1 cellular context compared by ENCODE assay signal in the genomic region with DNA sequence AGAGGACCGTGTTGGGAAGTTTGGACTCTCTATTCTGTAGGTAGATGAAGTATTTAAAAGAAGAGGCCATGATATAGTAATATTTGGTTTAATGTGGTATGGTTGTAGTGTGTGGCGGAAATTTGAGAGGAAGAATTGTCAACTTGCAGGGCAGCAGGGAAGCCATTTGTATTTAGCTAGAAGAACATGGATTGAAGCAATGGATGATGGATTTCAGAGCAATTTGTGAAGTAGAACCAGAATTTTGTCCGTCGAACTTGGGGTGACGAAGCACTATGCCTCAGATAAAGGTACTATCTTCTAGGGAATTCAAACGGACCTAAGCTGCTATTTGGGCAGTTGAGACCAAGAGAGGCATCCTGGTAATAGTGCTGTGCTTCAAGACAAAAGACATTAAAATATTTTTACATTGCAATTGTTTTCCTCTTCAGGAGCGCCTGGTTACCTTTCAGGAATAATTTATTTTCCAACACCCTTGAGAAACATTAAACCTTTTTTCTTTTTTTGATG.
TF ChIP-seq lines count a peak whose summit lies in the region.

No MANE protein-coding gene starts in this region.

TF ChIP-seq in HepG2, 621 proteins besides CTCF, POLR2A, EP300 and RAD21:
- TF ChIP-seq ZBTB1 (CRISPR knock-in tag; IDR thresholded peaks at IDR 0.05; ENCODE audit: borderline replicate concordance) (no peak), ZNF660 (CRISPR knock-in tag; IDR thresholded peaks at IDR 0.05; ENCODE audit: borderline replicate concordance, low read depth) (no peak), CCAR2 (optimal IDR thresholded peaks at IDR 0.05; ENCODE audit: low read depth, low read length) (no peak), TP53 (CRISPR knock-in tag; conservative IDR thresholded peaks at IDR 0.05) (0 out of 2 replicates have a peak, but pooled peaks have one; percentile 30), JUNB (CRISPR knock-in tag; IDR thresholded peaks at IDR 0.05; ENCODE audit: borderline replicate concordance) (no peak), GTF3A (CRISPR knock-in tag; conservative IDR thresholded peaks at IDR 0.05) (0 out of 2 replicates have a peak, but pooled peaks have one; percentile 52), ZFP62 (CRISPR knock-in tag; IDR thresholded peaks at IDR 0.05) (no peak), CC2D1A (CRISPR knock-in tag; IDR thresholded peaks at IDR 0.05) (no peak), RARG (CRISPR knock-in tag; IDR thresholded peaks at IDR 0.05; ENCODE audit: low read depth) (no peak), EHMT2 (IDR thresholded peaks at IDR 0.05; ENCODE audit: borderline replicate concordance, low read depth, low read length) (peak; percentile 92; the same call in 1 of the 2 replicates), ZNF782 (CRISPR knock-in tag; IDR thresholded peaks at IDR 0.05; ENCODE audit: borderline replicate concordance) (no peak), ZBTB44 (CRISPR knock-in tag; IDR thresholded peaks at IDR 0.05) (no peak), RBM39 (IDR thresholded peaks at IDR 0.05; ENCODE audit: low read depth, low read length, poor library complexity, severe bottlenecking) (no peak), GATA4 (IDR thresholded peaks at IDR 0.05; ENCODE audit: borderline replicate concordance, low read depth) (no peak), KLF16 (CRISPR knock-in tag; IDR thresholded peaks at IDR 0.05) (no peak), KLF11 (CRISPR knock-in tag; IDR thresholded peaks at IDR 0.05) (no peak), JDP2 (CRISPR knock-in tag; IDR thresholded peaks at IDR 0.05; ENCODE audit: borderline replicate concordance) (no peak), HOXD1 (CRISPR knock-in tag; IDR thresholded peaks at IDR 0.05) (0 out of 2 replicates have a peak, but pooled peaks have one; percentile 8), TGIF2 (CRISPR knock-in tag; IDR thresholded peaks at IDR 0.05) (no peak), ZFP90 (CRISPR knock-in tag; IDR thresholded peaks at IDR 0.05; ENCODE audit: borderline replicate concordance) (0 out of 2 replicates have a peak, but pooled peaks have one; percentile 3), ZMAT3 (CRISPR knock-in tag; conservative IDR thresholded peaks at IDR 0.05) (no peak), ZNF616 (CRISPR knock-in tag; IDR thresholded peaks at IDR 0.05; ENCODE audit: low read depth) (no peak), ZNF280B (CRISPR knock-in tag; IDR thresholded peaks at IDR 0.05; ENCODE audit: borderline replicate concordance) (no peak)
- TF ChIP-seq, protein P1, sequence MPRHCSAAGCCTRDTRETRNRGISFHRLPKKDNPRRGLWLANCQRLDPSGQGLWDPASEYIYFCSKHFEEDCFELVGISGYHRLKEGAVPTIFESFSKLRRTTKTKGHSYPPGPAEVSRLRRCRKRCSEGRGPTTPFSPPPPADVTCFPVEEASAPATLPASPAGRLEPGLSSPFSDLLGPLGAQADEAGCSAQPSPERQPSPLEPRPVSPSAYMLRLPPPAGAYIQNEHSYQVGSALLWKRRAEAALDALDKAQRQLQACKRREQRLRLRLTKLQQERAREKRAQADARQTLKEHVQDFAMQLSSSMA (CRISPR knock-in tag; IDR thresholded peaks at IDR 0.05), result no peak
- TF ChIP-seq, protein P2, sequence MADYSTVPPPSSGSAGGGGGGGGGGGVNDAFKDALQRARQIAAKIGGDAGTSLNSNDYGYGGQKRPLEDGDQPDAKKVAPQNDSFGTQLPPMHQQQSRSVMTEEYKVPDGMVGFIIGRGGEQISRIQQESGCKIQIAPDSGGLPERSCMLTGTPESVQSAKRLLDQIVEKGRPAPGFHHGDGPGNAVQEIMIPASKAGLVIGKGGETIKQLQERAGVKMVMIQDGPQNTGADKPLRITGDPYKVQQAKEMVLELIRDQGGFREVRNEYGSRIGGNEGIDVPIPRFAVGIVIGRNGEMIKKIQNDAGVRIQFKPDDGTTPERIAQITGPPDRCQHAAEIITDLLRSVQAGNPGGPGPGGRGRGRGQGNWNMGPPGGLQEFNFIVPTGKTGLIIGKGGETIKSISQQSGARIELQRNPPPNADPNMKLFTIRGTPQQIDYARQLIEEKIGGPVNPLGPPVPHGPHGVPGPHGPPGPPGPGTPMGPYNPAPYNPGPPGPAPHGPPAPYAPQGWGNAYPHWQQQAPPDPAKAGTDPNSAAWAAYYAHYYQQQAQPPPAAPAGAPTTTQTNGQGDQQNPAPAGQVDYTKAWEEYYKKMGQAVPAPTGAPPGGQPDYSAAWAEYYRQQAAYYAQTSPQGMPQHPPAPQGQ (CRISPR knock-in tag; IDR thresholded peaks at IDR 0.05; ENCODE audit: borderline replicate concordance), result 0 out of 2 replicates have a peak, but pooled peaks have one; percentile 25
